23 cellular contexts compared by ENCODE assay signal in the genomic region with DNA sequence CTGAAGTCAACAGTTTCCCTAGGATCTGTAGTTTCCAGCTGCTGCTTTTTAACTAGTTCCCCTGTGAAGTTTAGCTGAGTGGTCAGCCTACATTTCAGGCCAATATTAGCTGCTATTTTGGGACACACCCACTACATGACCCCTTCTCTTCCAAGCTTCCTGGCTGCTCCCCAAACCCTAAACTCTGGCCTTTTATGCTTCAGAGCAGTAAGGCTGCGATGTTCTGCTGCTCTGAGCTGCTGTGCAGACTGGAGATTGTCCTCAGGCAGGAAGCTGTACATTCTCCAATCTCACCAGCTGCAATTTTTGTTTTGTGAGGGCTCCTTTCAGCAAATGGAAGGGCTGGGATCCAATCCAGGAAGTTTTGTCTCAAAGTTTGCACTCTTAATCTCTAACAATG. TPM values are rescaled to one million over a fixed set of nuclear protein-coding genes. Genes with fewer than 3 reads are reported as not detected.
A peak's percentile ranks its signal among the peaks of the same experiment; 100 is the strongest.
DNase-seq lines count a peak whose midpoint lies in the region; ATAC-seq and TF ChIP-seq lines count a peak whose summit lies in the region.
"Had no signal": no experiment of that assay in that cellular context is flagged by ENCODE, and none has a peak within 500 bp of the region (broad histone marks: within the 10 kb centered on the region; RNA-seq: fewer than 3 reads in every experiment).

No MANE protein-coding gene starts in this region.

- BruUV-seq in Caco-2 (replicated peaks; lab: Mats Ljungman, UMichigan), result no TSS peak

- DNase-seq in Caco-2, result no peak
- peak; percentile 24 for DNase-seq in NCI-H69 (lab: John Stamatoyannopoulos, UW)
- DNase-seq in left cardiac atrium, result no peak
- DNase-seq in mesothelial cell of epicardium (ENCODE audit: low spot score in 2 of 2, unreplicated experiment in 2 of 2), result no peak
- no peak for DNase-seq in HCEC 1CT
- DNase-seq in NCI-H2171 treated with DMSO at 0.1 percent for 48 hours (lab: John Stamatoyannopoulos, UW), result no peak
- DNase-seq in CD8-positive, alpha-beta memory T cell, result no peak
- DNase-seq: CD4-positive, alpha-beta T cell; COR-L47; DMS 273 treated with DMSO at 0.1 percent for 48 hours; NCI-H1092 treated with DMSO at 0.1 percent for 48 hours; NCI-H1436; NCI-H187; NCI-H2081 treated with DMSO at 0.1 percent for 48 hours; SIG-M5 had no signal

- CTCF ChIA-PET in Caco-2 (lab: Charles Lee), result interaction anchor here (1.4 kb wide), 1 partner anchor 36 kb away, joined by 3 read pairs; no protein-coding TSS in a partner anchor
- CTCF ChIA-PET in CD8-positive, alpha-beta memory T cell (lab: Charles Lee), result no interaction called here

- intact Hi-C loops in Caco-2 (cut with micrococcal nuclease; ENCODE audit: unreplicated experiment), result no loop called here
- intact Hi-C loops in left cardiac atrium (cut with DNase I), result no loop called here

- H3K36me3 Mint-ChIP-seq in Caco-2 (ENCODE audit: insufficient read depth, unreplicated experiment) (peaks cover 6% of the 10 kb centered on the region), mesothelial cell of epicardium (no peaks in the 10 kb centered on the region)
- no peaks in the 10 kb centered on the region for H3K36me3 Mint-ChIP-seq in CD8-positive, alpha-beta memory T cell

- H3K27me3 Mint-ChIP-seq in Caco-2 (ENCODE audit: insufficient read depth, unreplicated experiment) (no peaks in the 10 kb centered on the region), mesothelial cell of epicardium (ENCODE audit: low read depth) (no peaks in the 10 kb centered on the region)
- H3K27me3 Mint-ChIP-seq in CD8-positive, alpha-beta memory T cell, result no peaks in the 10 kb centered on the region

- no peaks in the 10 kb centered on the region for H3K27me3 ChIP-seq in Caco-2 (replicated peaks; ENCODE audit: control insufficient read depth, insufficient read depth, low read length)
- H3K27me3 ChIP-seq in CD8-positive, alpha-beta memory T cell (ENCODE audit: insufficient read depth, low read length, poor library complexity, severe bottlenecking), result no peaks in the 10 kb centered on the region
- H3K27me3 ChIP-seq: BLaER1 treated with 17β-estradiol and CSF1 and Interleukin-3, amounts not matched to agents 10 nM and 100 nM had no signal

- H3K27ac Mint-ChIP-seq in Caco-2 (ENCODE audit: unreplicated experiment), result peak overlapping the region; percentile 55
- H3K27ac Mint-ChIP-seq in mesothelial cell of epicardium, result peak overlapping the region; percentile 79
- no peak overlapping the region for H3K27ac Mint-ChIP-seq in CD8-positive, alpha-beta memory T cell
- H3K27ac Mint-ChIP-seq: CD4-positive, alpha-beta T cell had no signal

- H3K4me1 Mint-ChIP-seq in Caco-2 (ENCODE audit: low read depth, unreplicated experiment), result peaks cover 21% of the 10 kb centered on the region
- H3K4me1 Mint-ChIP-seq in mesothelial cell of epicardium, result peaks cover 29% of the 10 kb centered on the region
- H3K4me1 Mint-ChIP-seq in CD8-positive, alpha-beta memory T cell, result peaks cover 0 to 5% (median 2%) of the 10 kb centered on the region in 3 donors

- no peak overlapping the region for H3K27ac ChIP-seq in CD8-positive, alpha-beta memory T cell (ENCODE audit: low read depth, low read length)
- H3K27ac ChIP-seq: A549; BLaER1 treated with 17β-estradiol and CSF1 and Interleukin-3, amounts not matched to agents 10 nM and 100 nM; RWPE1 had no signal

- H3K4me3 Mint-ChIP-seq in Caco-2 (ENCODE audit: unreplicated experiment), result no peak overlapping the region
- peak overlapping the region; percentile 36 for H3K4me3 Mint-ChIP-seq in mesothelial cell of epicardium
- no peak overlapping the region for H3K4me3 Mint-ChIP-seq in CD8-positive, alpha-beta memory T cell
- H3K4me3 Mint-ChIP-seq: CD4-positive, alpha-beta T cell had no signal

- peak; percentile 50 to 78 for ATAC-seq in left cardiac atrium
- ATAC-seq: HCT116, K562, SK-N-SH treated with all-trans-retinoic acid at 6 μM for 48 hours had no signal

- POLR2A ChIA-PET in Caco-2 (lab: Charles Lee), result no interaction called here
- POLR2A ChIA-PET in CD8-positive, alpha-beta memory T cell (lab: Charles Lee), result no interaction called here

- TF ChIP-seq CTCF in Caco-2 (IDR thresholded peaks at IDR 0.05; ENCODE audit: insufficient read depth in 1 of 2, low read depth in 1 of 2, low read length in 1 of 2, severe bottlenecking in 1 of 2, unreplicated experiment in 1 of 2) (no peak), mesothelial cell of epicardium (IDR thresholded peaks at IDR 0.05; ENCODE audit: unreplicated experiment) (no peak)

- peaks cover 50% of the 10 kb centered on the region for H3K4me1 ChIP-seq in Caco-2
- no peaks in the 10 kb centered on the region for H3K4me1 ChIP-seq in CD8-positive, alpha-beta memory T cell (ENCODE audit: insufficient read depth, low read length)

- H3K9me3 Mint-ChIP-seq in Caco-2 (ENCODE audit: unreplicated experiment), result no peaks in the 10 kb centered on the region
- H3K9me3 Mint-ChIP-seq in mesothelial cell of epicardium, result no peaks in the 10 kb centered on the region
- peaks cover 0 to 3% (median 0%) of the 10 kb centered on the region in 5 donors for H3K9me3 Mint-ChIP-seq in CD8-positive, alpha-beta memory T cell
- H3K9me3 Mint-ChIP-seq: CD4-positive, alpha-beta T cell had no signal

- no peak overlapping the region for H3K4me3 ChIP-seq in Caco-2 (ENCODE audit: low read depth, low read length)
- H3K4me3 ChIP-seq in CD8-positive, alpha-beta memory T cell (ENCODE audit: low read length), result no peak overlapping the region
- H3K4me3 ChIP-seq: A549; BLaER1 treated with 17β-estradiol and CSF1 and Interleukin-3, amounts not matched to agents 10 nM and 100 nM; K562 had no signal

- no peaks in the 10 kb centered on the region for H3K9me3 ChIP-seq in Caco-2
- H3K9me3 ChIP-seq in CD8-positive, alpha-beta memory T cell (ENCODE audit: low read length), result no peaks in the 10 kb centered on the region
- H3K9me3 ChIP-seq: A549; BLaER1 treated with 17β-estradiol and CSF1 and Interleukin-3, amounts not matched to agents 10 nM and 100 nM had no signal

- H3K36me3 ChIP-seq in Caco-2 (ENCODE audit: control insufficient read depth, insufficient read depth, low read length), result no peaks in the 10 kb centered on the region
- no peaks in the 10 kb centered on the region for H3K36me3 ChIP-seq in CD8-positive, alpha-beta memory T cell (ENCODE audit: insufficient read depth, low read length)
- H3K36me3 ChIP-seq: BLaER1 treated with 17β-estradiol and CSF1 and Interleukin-3, amounts not matched to agents 10 nM and 100 nM had no signal

RNA-seq across cellular contexts. Expression of a gene that starts 48.0 kb away (rescaled TPM):
- total RNA-seq in Caco-2 (2022) (10.1 and 11.2 TPM in 2 replicates), left cardiac atrium (under 1 TPM; 0.03 to 0.10 TPM), mesothelial cell of epicardium (0.25 to 0.45 TPM (median 0.31 TPM) in 3 replicates)
- total RNA-seq in CD8-positive, alpha-beta memory T cell, result not detected
- not detected for polyA plus RNA-seq in CD8-positive, alpha-beta memory T cell
- total RNA-seq: CD4-positive, alpha-beta T cell; K562; M059J; OCI-LY7 had no signal

Comparison
In these comparisons a context has a peak if more than half of its experiments do, and no peak if none do; other contexts are left out.
1. H3K27ac Mint-ChIP-seq: peak in Caco-2 (single experiment) and mesothelial cell of epicardium (single experiment); none in CD8-positive, alpha-beta memory T cell (0 of 8).